ENCODE assay signal across 1 cellular context in the genomic region with DNA sequence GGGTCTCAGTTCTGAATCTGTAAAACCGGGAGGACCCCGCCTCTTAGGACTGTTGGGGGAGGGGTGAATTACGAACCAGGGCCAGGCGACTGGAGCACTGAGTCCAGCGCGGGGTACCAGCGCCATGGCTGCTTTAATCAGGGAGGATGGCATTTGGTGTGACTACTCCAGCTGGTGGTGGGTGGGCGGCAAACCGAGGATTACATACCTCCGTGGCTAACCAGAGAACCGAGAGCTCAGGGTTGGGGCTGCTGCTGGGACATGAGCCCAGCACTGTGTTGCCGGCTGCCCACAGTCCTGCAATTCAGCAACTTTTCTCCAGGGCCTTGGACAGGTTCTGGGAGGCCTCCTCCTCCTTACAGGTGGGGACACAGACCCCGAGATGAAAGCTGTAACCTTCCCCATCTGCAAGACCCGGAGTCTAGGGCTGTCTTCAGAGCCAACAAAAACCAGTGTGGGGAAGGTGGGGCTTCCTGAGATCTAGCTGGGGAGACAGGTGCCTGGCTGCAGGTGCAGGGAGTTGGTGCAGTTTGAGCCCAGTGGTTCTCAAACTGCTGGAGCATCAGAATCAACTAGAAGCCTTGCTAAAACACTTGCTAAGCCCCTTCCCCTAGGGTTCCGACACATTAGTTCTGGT.
TF ChIP-seq lines count a peak whose summit lies in the region.

No MANE protein-coding gene starts in this region.

TF ChIP-seq in GM23338, 12 proteins besides CTCF, POLR2A, EP300 and RAD21 (continued from another document):
- TF ChIP-seq, protein P1, sequence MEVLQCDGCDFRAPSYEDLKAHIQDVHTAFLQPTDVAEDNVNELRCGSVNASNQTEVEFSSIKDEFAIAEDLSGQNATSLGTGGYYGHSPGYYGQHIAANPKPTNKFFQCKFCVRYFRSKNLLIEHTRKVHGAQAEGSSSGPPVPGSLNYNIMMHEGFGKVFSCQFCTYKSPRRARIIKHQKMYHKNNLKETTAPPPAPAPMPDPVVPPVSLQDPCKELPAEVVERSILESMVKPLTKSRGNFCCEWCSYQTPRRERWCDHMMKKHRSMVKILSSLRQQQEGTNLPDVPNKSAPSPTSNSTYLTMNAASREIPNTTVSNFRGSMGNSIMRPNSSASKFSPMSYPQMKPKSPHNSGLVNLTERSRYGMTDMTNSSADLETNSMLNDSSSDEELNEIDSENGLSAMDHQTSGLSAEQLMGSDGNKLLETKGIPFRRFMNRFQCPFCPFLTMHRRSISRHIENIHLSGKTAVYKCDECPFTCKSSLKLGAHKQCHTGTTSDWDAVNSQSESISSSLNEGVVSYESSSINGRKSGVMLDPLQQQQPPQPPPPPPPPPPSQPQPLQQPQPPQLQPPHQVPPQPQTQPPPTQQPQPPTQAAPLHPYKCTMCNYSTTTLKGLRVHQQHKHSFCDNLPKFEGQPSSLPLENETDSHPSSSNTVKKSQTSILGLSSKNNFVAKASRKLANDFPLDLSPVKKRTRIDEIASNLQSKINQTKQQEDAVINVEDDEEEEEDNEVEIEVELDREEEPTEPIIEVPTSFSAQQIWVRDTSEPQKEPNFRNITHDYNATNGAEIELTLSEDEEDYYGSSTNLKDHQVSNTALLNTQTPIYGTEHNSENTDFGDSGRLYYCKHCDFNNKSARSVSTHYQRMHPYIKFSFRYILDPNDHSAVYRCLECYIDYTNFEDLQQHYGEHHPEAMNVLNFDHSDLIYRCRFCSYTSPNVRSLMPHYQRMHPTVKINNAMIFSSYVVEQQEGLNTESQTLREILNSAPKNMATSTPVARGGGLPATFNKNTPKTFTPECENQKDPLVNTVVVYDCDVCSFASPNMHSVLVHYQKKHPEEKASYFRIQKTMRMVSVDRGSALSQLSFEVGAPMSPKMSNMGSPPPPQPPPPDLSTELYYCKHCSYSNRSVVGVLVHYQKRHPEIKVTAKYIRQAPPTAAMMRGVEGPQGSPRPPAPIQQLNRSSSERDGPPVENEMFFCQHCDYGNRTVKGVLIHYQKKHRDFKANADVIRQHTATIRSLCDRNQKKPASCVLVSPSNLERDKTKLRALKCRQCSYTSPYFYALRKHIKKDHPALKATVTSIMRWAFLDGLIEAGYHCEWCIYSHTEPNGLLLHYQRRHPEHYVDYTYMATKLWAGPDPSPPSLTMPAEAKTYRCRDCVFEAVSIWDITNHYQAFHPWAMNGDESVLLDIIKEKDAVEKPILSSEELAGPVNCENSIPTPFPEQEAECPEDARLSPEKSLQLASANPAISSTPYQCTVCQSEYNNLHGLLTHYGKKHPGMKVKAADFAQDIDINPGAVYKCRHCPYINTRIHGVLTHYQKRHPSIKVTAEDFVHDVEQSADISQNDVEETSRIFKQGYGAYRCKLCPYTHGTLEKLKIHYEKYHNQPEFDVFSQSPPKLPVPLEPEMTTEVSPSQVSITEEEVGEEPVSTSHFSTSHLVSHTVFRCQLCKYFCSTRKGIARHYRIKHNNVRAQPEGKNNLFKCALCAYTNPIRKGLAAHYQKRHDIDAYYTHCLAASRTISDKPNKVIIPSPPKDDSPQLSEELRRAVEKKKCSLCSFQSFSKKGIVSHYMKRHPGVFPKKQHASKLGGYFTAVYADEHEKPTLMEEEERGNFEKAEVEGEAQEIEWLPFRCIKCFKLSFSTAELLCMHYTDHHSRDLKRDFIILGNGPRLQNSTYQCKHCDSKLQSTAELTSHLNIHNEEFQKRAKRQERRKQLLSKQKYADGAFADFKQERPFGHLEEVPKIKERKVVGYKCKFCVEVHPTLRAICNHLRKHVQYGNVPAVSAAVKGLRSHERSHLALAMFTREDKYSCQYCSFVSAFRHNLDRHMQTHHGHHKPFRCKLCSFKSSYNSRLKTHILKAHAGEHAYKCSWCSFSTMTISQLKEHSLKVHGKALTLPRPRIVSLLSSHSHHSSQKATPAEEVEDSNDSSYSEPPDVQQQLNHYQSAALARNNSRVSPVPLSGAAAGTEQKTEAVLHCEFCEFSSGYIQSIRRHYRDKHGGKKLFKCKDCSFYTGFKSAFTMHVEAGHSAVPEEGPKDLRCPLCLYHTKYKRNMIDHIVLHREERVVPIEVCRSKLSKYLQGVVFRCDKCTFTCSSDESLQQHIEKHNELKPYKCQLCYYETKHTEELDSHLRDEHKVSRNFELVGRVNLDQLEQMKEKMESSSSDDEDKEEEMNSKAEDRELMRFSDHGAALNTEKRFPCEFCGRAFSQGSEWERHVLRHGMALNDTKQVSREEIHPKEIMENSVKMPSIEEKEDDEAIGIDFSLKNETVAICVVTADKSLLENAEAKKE (CRISPR knock-in tag; IDR thresholded peaks at IDR 0.05) = no peak
